Comparison of ENCODE assay signal across 20 cellular contexts in genomic region chr1:187928717-187929116, GRCh38.
"Had no signal": no experiment of that assay in that cellular context is flagged by ENCODE, and none has a peak within 500 bp of the region (broad histone marks: within the 10 kb centered on the region; RNA-seq: fewer than 3 reads in every experiment).

No MANE protein-coding gene starts in this region.

- H3K9me3 ChIP-seq: pancreas, tibial nerve had no signal

- H3K27ac ChIP-seq: coronary artery, hepatocyte, pancreas, tibial nerve had no signal

- H3K27me3 ChIP-seq: hepatocyte, tibial nerve had no signal

- FAIRE-seq: pancreas had no signal

- H3K79me2 ChIP-seq: hepatocyte had no signal

- H3K4me3 ChIP-seq: coronary artery, hepatocyte, pancreas, tibial nerve had no signal

- H3K4me3 Mint-ChIP-seq: activated CD4-positive, alpha-beta memory T cell treated with anti-CD3 and anti-CD28 coated beads, Interleukin-2, amount 10 ng/mL, durations not matched to agents 7 days and 5 days; activated CD4-positive, alpha-beta T cell treated with anti-CD3 and anti-CD28 coated beads, Interleukin-2, amount 10 ng/mL, durations not matched to agents 24 days and 14 days; activated naive CD4-positive, alpha-beta T cell treated with anti-CD3 and anti-CD28 coated beads, Interleukin-2, amount 10 ng/mL, durations not matched to agents 7 days and 5 days; activated T-cell treated with anti-CD3 and anti-CD28 coated beads, Interleukin-2, amount 50 U/mL, for 72 hours; immature natural killer cell; natural killer cell; stimulated activated effector memory CD8-positive, alpha-beta T cell treated with anti-CD3 and anti-CD28 coated beads, Interleukin-12 subunit alpha, Interleukin-12 subunit beta, amount 100 ng/mL, for 72 hours; stimulated activated naive CD8-positive, alpha-beta T cell treated with anti-CD3 and anti-CD28 coated beads, Interleukin-15, amount 100 ng/mL, for 72 hours; T-helper 17 cell had no signal

- H3K4me1 ChIP-seq: tibial nerve had no signal

- H3K9me3 Mint-ChIP-seq: activated CD4-positive, alpha-beta memory T cell treated with anti-CD3 and anti-CD28 coated beads, Interleukin-2, amount 10 ng/mL, durations not matched to agents 7 days and 5 days; activated naive CD4-positive, alpha-beta T cell treated with anti-CD3 and anti-CD28 coated beads, Interleukin-2, amount 10 ng/mL, durations not matched to agents 7 days and 5 days had no signal

- ATAC-seq: activated T-cell treated with anti-CD3 and anti-CD28 coated beads, Interleukin-2, amount 50 U/mL, for 72 hours; esophagus mucosa; left ventricle myocardium superior; natural killer cell; pancreas; right cardiac atrium; stimulated activated effector memory CD8-positive, alpha-beta T cell treated with anti-CD3 and anti-CD28 coated beads, Interleukin-12 subunit alpha, Interleukin-12 subunit beta, amount 100 ng/mL, for 72 hours; stimulated activated naive CD8-positive, alpha-beta T cell treated with anti-CD3 and anti-CD28 coated beads, Interleukin-15, amount 100 ng/mL, for 72 hours; T-helper 17 cell had no signal

- H3K27ac Mint-ChIP-seq: activated CD4-positive, alpha-beta memory T cell treated with anti-CD3 and anti-CD28 coated beads, Interleukin-2, amount 10 ng/mL, durations not matched to agents 7 days and 5 days; activated CD4-positive, alpha-beta T cell treated with anti-CD3 and anti-CD28 coated beads, Interleukin-2, amount 10 ng/mL, durations not matched to agents 24 days and 14 days; activated naive CD4-positive, alpha-beta T cell treated with anti-CD3 and anti-CD28 coated beads, Interleukin-2, amount 10 ng/mL, durations not matched to agents 7 days and 5 days; activated T-cell treated with anti-CD3 and anti-CD28 coated beads, Interleukin-2, amount 50 U/mL, for 72 hours; immature natural killer cell; natural killer cell; stimulated activated effector memory CD8-positive, alpha-beta T cell treated with anti-CD3 and anti-CD28 coated beads, Interleukin-12 subunit alpha, Interleukin-12 subunit beta, amount 100 ng/mL, for 72 hours; stimulated activated naive CD8-positive, alpha-beta T cell treated with anti-CD3 and anti-CD28 coated beads, Interleukin-15, amount 100 ng/mL, for 72 hours; T-helper 17 cell had no signal

- DNase-seq: activated CD4-positive, alpha-beta memory T cell treated with anti-CD3 and anti-CD28 coated beads, Interleukin-2, amount 10 ng/mL, durations not matched to agents 7 days and 5 days; activated CD4-positive, alpha-beta T cell treated with anti-CD3 and anti-CD28 coated beads, Interleukin-2, amount 10 ng/mL, durations not matched to agents 24 days and 14 days; activated effector memory CD4-positive, alpha-beta T cell treated with anti-CD3 and anti-CD28 coated beads, Interleukin-2, amount 50 U/mL, for 16 hours; activated naive CD4-positive, alpha-beta T cell treated with anti-CD3 and anti-CD28 coated beads, Interleukin-2, amount 10 ng/mL, durations not matched to agents 7 days and 5 days; activated T-cell treated with anti-CD3 and anti-CD28 coated beads, Interleukin-2, amount 50 U/mL, for 72 hours; cerebellar nuclear complex; effector CD4-positive, alpha-beta T cell; immature natural killer cell; left ventricle myocardium superior; natural killer cell; pancreas; stimulated activated CD4-positive, alpha-beta T cell treated with anti-CD3 and anti-CD28 coated beads, Interleukin-2, amount 100 ng/mL, for 24 hours; stimulated activated naive CD8-positive, alpha-beta T cell treated with anti-CD3 and anti-CD28 coated beads, Interleukin-15, amount 100 ng/mL, for 72 hours; T-helper 17 cell had no signal

- H3K27me3 Mint-ChIP-seq: activated CD4-positive, alpha-beta memory T cell treated with anti-CD3 and anti-CD28 coated beads, Interleukin-2, amount 10 ng/mL, durations not matched to agents 7 days and 5 days; activated CD4-positive, alpha-beta T cell treated with anti-CD3 and anti-CD28 coated beads, Interleukin-2, amount 10 ng/mL, durations not matched to agents 24 days and 14 days; activated naive CD4-positive, alpha-beta T cell treated with anti-CD3 and anti-CD28 coated beads, Interleukin-2, amount 10 ng/mL, durations not matched to agents 7 days and 5 days; stimulated activated naive CD8-positive, alpha-beta T cell treated with anti-CD3 and anti-CD28 coated beads, Interleukin-15, amount 100 ng/mL, for 72 hours; T-helper 17 cell had no signal

- H2AFZ ChIP-seq: hepatocyte had no signal

- H3K36me3 Mint-ChIP-seq: activated naive CD4-positive, alpha-beta T cell treated with anti-CD3 and anti-CD28 coated beads, Interleukin-2, amount 10 ng/mL, durations not matched to agents 7 days and 5 days; immature natural killer cell; natural killer cell; stimulated activated effector memory CD8-positive, alpha-beta T cell treated with anti-CD3 and anti-CD28 coated beads, Interleukin-12 subunit alpha, Interleukin-12 subunit beta, amount 100 ng/mL, for 72 hours had no signal

- H3K4me1 Mint-ChIP-seq: activated CD4-positive, alpha-beta memory T cell treated with anti-CD3 and anti-CD28 coated beads, Interleukin-2, amount 10 ng/mL, durations not matched to agents 7 days and 5 days; activated CD4-positive, alpha-beta T cell treated with anti-CD3 and anti-CD28 coated beads, Interleukin-2, amount 10 ng/mL, durations not matched to agents 24 days and 14 days; activated naive CD4-positive, alpha-beta T cell treated with anti-CD3 and anti-CD28 coated beads, Interleukin-2, amount 10 ng/mL, durations not matched to agents 7 days and 5 days; immature natural killer cell; natural killer cell; stimulated activated effector memory CD8-positive, alpha-beta T cell treated with anti-CD3 and anti-CD28 coated beads, Interleukin-12 subunit alpha, Interleukin-12 subunit beta, amount 100 ng/mL, for 72 hours; stimulated activated naive CD8-positive, alpha-beta T cell treated with anti-CD3 and anti-CD28 coated beads, Interleukin-15, amount 100 ng/mL, for 72 hours; T-helper 17 cell had no signal

- H3K36me3 ChIP-seq: pancreas, tibial nerve had no signal
